In the genomic region with DNA sequence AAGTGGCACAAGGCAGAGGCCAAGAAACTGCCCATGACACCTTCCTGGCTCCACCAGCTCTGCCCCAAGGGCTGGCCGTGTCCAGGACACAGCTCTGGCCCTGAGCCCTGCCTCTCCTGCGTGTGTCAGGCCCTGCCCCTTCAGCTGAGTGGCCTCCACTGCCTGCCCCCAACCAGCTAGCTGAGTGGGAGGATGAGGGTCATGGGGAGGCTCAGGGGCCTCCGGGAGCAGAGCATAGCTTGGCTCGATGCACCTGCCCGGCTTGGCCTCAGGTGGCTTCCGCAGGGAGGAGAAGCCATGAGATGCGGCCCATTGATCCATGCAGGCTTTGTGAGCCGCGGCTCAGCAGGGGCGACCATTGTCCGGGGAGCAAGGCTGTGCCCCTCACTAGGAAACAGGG, we compare ENCODE assay signal across 30 cellular contexts.
"Had no signal": no experiment of that assay in that cellular context is flagged by ENCODE, and none has a peak within 500 bp of the region (broad histone marks: within the 10 kb centered on the region; RNA-seq: fewer than 3 reads in every experiment).

No MANE protein-coding gene starts in this region.

- DNase-seq: activated effector memory CD4-positive, alpha-beta T cell treated with anti-CD3 and anti-CD28 coated beads, Interleukin-2, amount 50 U/mL, for 16 hours; activated effector memory CD4-positive, alpha-beta T cell treated with Interleukin-2 at 50 U/mL for 16 hours; activated gamma-delta T cell; activated gamma-delta T cell treated with Interleukin-2 at 50 U/mL for 16 hours; activated naive CD4-positive, alpha-beta T cell treated with anti-CD3 and anti-CD28 coated beads for 36 hours; activated naive CD4-positive, alpha-beta T cell treated with anti-CD3 and anti-CD28 coated beads, Interleukin-2, amount 10 ng/mL, durations not matched to agents 7 days and 5 days; activated naive CD4-positive, alpha-beta T cell treated with anti-CD3 and anti-CD28 coated beads, Interleukin-2, amount 50 U/mL, for 16 hours; activated naive CD4-positive, alpha-beta T cell treated with Interleukin-2 at 50 U/mL for 16 hours; activated naive CD8-positive, alpha-beta T cell treated with anti-CD3 and anti-CD28 coated beads for 36 hours; activated naive CD8-positive, alpha-beta T cell treated with anti-CD3 and anti-CD28 coated beads, Interleukin-2, amount 10 ng/mL, durations not matched to agents 7 days and 5 days; activated naive CD8-positive, alpha-beta T cell treated with anti-CD3 and anti-CD28 coated beads, Interleukin-2, amount 50 U/mL, for 24 hours; activated T-cell treated with anti-CD3 and anti-CD28 coated beads for 4 hours; activated T-cell treated with anti-CD3 and anti-CD28 coated beads, Interleukin-2, amount 50 U/mL, for 1 hour; activated T-cell treated with anti-CD3 and anti-CD28 coated beads, Interleukin-2, amount 50 U/mL, for 24 hours; activated T-cell treated with anti-CD3 and anti-CD28 coated beads, Interleukin-2, amount 50 U/mL, for 4 hours; activated T-cell treated with anti-CD3 and anti-CD28 coated beads, Interleukin-2, amount 50 U/mL, for 48 hours; activated T-cell treated with anti-CD3 and anti-CD28 coated beads, Interleukin-2, amount 50 U/mL, for 72 hours; adrenal gland; amniotic stem cell; amygdala; anterior cingulate cortex; aorta; body of pancreas; brain microvascular endothelial cell; caudate nucleus; central memory CD4-positive, alpha-beta T cell; cerebellar nuclear complex had no signal

- H3K27ac ChIP-seq: adrenal gland, ascending aorta, body of pancreas, brain microvascular endothelial cell, breast epithelium, cardiac muscle cell had no signal

- H3K36me3 ChIP-seq: adrenal gland, ascending aorta, brain microvascular endothelial cell, breast epithelium, cardiac muscle cell had no signal

- H3K9me3 ChIP-seq: adrenal gland, ascending aorta, body of pancreas, breast epithelium had no signal

- H3K4me3 ChIP-seq: adrenal gland, ascending aorta, body of pancreas, breast epithelium, cardiac muscle cell had no signal

- H3K4me1 ChIP-seq: adrenal gland, ascending aorta, body of pancreas, breast epithelium had no signal

- H3K27me3 ChIP-seq: adrenal gland, ascending aorta, body of pancreas, brain microvascular endothelial cell, cardiac muscle cell had no signal
